19 cellular contexts compared by ENCODE assay signal in genomic region chr17:3909257-3909656, GRCh38. TPM values are rescaled to one million over a fixed set of nuclear protein-coding genes. Genes with fewer than 3 reads are reported as not detected.
DNase-seq lines count a peak whose midpoint lies in the region; ATAC-seq and TF ChIP-seq lines count a peak whose summit lies in the region.
"Had no signal": no experiment of that assay in that cellular context is flagged by ENCODE, and none has a peak within 500 bp of the region (broad histone marks: within the 10 kb centered on the region; RNA-seq: fewer than 3 reads in every experiment).

No MANE protein-coding gene starts in this region.

- no peak for ATAC-seq in CD4-positive, CD25-positive, alpha-beta regulatory T cell (ENCODE audit: low read depth in 2 of 2)
- no peak for ATAC-seq in stimulated activated memory B cell treated with anti-CD40 and anti-IgM and Interleukin-4, amounts not matched to agents 10 μg/mL and 1 μg/mL and 100 μg/mL, for 72 hours
- ATAC-seq in GM21786 (IDR thresholded peaks at IDR 0.05; ENCODE audit: unreplicated experiment), result no peak

- H3K27ac ChIP-seq in BLaER1, result peak overlapping the region; percentile 96
- H3K27ac ChIP-seq in CD4-positive, CD25-positive, alpha-beta regulatory T cell (ENCODE audit: insufficient read depth, low read length, poor library complexity, severe bottlenecking), result no peak overlapping the region
- H3K27ac ChIP-seq: SJCRH30 had no signal

- no peaks in the 10 kb centered on the region for H3K27me3 Mint-ChIP-seq in CD4-positive, CD25-positive, alpha-beta regulatory T cell
- peaks cover 14% of the 10 kb centered on the region for H3K27me3 Mint-ChIP-seq in glutamatergic neuron (ENCODE audit: unreplicated experiment)
- no peaks in the 10 kb centered on the region for H3K27me3 Mint-ChIP-seq in stimulated activated memory B cell treated with anti-CD40 and anti-IgM and Interleukin-4, amounts not matched to agents 10 μg/mL and 1 μg/mL and 100 μg/mL, for 72 hours

- H3K4me1 ChIP-seq in BLaER1, result peaks cover 96% of the 10 kb centered on the region
- H3K4me1 ChIP-seq in CD4-positive, CD25-positive, alpha-beta regulatory T cell (ENCODE audit: control insufficient read depth, insufficient read depth, low read length, poor library complexity, severe bottlenecking), result peaks cover 12% of the 10 kb centered on the region
- H3K4me1 ChIP-seq: SJCRH30 had no signal

- peaks cover 0 to 25% (median 15%) of the 10 kb centered on the region in 4 donors for H3K4me1 Mint-ChIP-seq in CD4-positive, CD25-positive, alpha-beta regulatory T cell
- H3K4me1 Mint-ChIP-seq in glutamatergic neuron (ENCODE audit: low read depth, unreplicated experiment), result peaks cover 17% of the 10 kb centered on the region
- peaks cover 65% of the 10 kb centered on the region for H3K4me1 Mint-ChIP-seq in stimulated activated memory B cell treated with anti-CD40 and anti-IgM and Interleukin-4, amounts not matched to agents 10 μg/mL and 1 μg/mL and 100 μg/mL, for 72 hours

- H3K4me2 ChIP-seq in BLaER1, result peak overlapping the region; percentile 95

- H3K36me3 Mint-ChIP-seq in CD4-positive, CD25-positive, alpha-beta regulatory T cell, result no peaks in the 10 kb centered on the region
- no peaks in the 10 kb centered on the region for H3K36me3 Mint-ChIP-seq in glutamatergic neuron (ENCODE audit: unreplicated experiment)
- no peaks in the 10 kb centered on the region for H3K36me3 Mint-ChIP-seq in stimulated activated memory B cell treated with anti-CD40 and anti-IgM and Interleukin-4, amounts not matched to agents 10 μg/mL and 1 μg/mL and 100 μg/mL, for 72 hours

- no peak overlapping the region; the same call in 1 of the 2 replicates for H3K9ac ChIP-seq in BLaER1

- peak overlapping the region in 2 of 3 donors; percentile 36 to 88 for H3K27ac Mint-ChIP-seq in CD4-positive, CD25-positive, alpha-beta regulatory T cell
- H3K27ac Mint-ChIP-seq in glutamatergic neuron (ENCODE audit: unreplicated experiment), result peak overlapping the region; percentile 52
- H3K27ac Mint-ChIP-seq in stimulated activated memory B cell treated with anti-CD40 and anti-IgM and Interleukin-4, amounts not matched to agents 10 μg/mL and 1 μg/mL and 100 μg/mL, for 72 hours, result peak overlapping the region; percentile 91

- no peak overlapping the region for H3K4me3 ChIP-seq in BLaER1
- no peak overlapping the region for H3K4me3 ChIP-seq in CD4-positive, CD25-positive, alpha-beta regulatory T cell (ENCODE audit: low read depth, low read length)
- H3K4me3 ChIP-seq: SJCRH30 had no signal

- no peaks in the 10 kb centered on the region for H3K9me3 ChIP-seq in BLaER1
- H3K9me3 ChIP-seq in CD4-positive, CD25-positive, alpha-beta regulatory T cell (ENCODE audit: control insufficient read depth in 2 of 2, low read length in 2 of 2), result no peaks in the 10 kb centered on the region
- H3K9me3 ChIP-seq: SJCRH30 had no signal

- peaks cover 3% of the 10 kb centered on the region; the same call in 1 of the 2 replicates for H4K20me1 ChIP-seq in BLaER1

- peaks cover 4% of the 10 kb centered on the region; the same call in 1 of the 2 replicates for H3K36me3 ChIP-seq in BLaER1
- no peaks in the 10 kb centered on the region for H3K36me3 ChIP-seq in CD4-positive, CD25-positive, alpha-beta regulatory T cell (ENCODE audit: control insufficient read depth, insufficient read depth, low read length)
- H3K36me3 ChIP-seq: SJCRH30 had no signal

- no peak for TF ChIP-seq CTCF in glutamatergic neuron (IDR thresholded peaks at IDR 0.05; ENCODE audit: partially characterized antibody, unreplicated experiment)

- DNase-seq in CD4-positive, CD25-positive, alpha-beta regulatory T cell, result no peak
- no peak for DNase-seq in glutamatergic neuron
- DNase-seq in cerebellum (ENCODE audit: low spot score), result no peak
- DNase-seq in NCI-H1436 (lab: John Stamatoyannopoulos, UW), result no peak
- DNase-seq: ACHN, C1 segment of cervical spinal cord, EL, Kasumi-1, NCI-H1417, NCI-H187, NCI-H2107, NCI-H446 treated with DMSO at 0.1 percent for 48 hours, NCI-H526 treated with DMSO at 0.1 percent for 48 hours, OCI-M1, SJCRH30 had no signal

- H3K27me3 ChIP-seq in BLaER1, result no peaks in the 10 kb centered on the region
- H3K27me3 ChIP-seq in CD4-positive, CD25-positive, alpha-beta regulatory T cell (ENCODE audit: control insufficient read depth, insufficient read depth, low read length), result no peaks in the 10 kb centered on the region
- H3K27me3 ChIP-seq: SJCRH30 had no signal

- no peaks in the 10 kb centered on the region for H3K9me3 Mint-ChIP-seq in CD4-positive, CD25-positive, alpha-beta regulatory T cell
- peaks cover 11% of the 10 kb centered on the region for H3K9me3 Mint-ChIP-seq in glutamatergic neuron (ENCODE audit: unreplicated experiment)
- no peaks in the 10 kb centered on the region for H3K9me3 Mint-ChIP-seq in stimulated activated memory B cell treated with anti-CD40 and anti-IgM and Interleukin-4, amounts not matched to agents 10 μg/mL and 1 μg/mL and 100 μg/mL, for 72 hours

- no peak overlapping the region for H3K4me3 Mint-ChIP-seq in CD4-positive, CD25-positive, alpha-beta regulatory T cell
- H3K4me3 Mint-ChIP-seq in glutamatergic neuron (ENCODE audit: unreplicated experiment), result no peak overlapping the region
- no peak overlapping the region for H3K4me3 Mint-ChIP-seq in stimulated activated memory B cell treated with anti-CD40 and anti-IgM and Interleukin-4, amounts not matched to agents 10 μg/mL and 1 μg/mL and 100 μg/mL, for 72 hours

RNA-seq across cellular contexts. Expression of gene P2RX1, which starts 7.0 kb away (rescaled TPM):
- 2.3 TPM for total RNA-seq in CD4-positive, CD25-positive, alpha-beta regulatory T cell
- polyA plus RNA-seq in CD4-positive, CD25-positive, alpha-beta regulatory T cell, result not detected
- total RNA-seq in glutamatergic neuron (ENCODE audit: unreplicated experiment), result 2.1 TPM
- 0.27 TPM for total RNA-seq in cerebellum
- total RNA-seq: MCF 10A had no signal

RNA-seq across cellular contexts. Expression of gene CAMKK1, which starts 16.4 kb away (rescaled TPM):
- total RNA-seq in CD4-positive, CD25-positive, alpha-beta regulatory T cell, result 3.2 TPM
- under 1 TPM; 0.09 to 0.96 (median 0.72) TPM for polyA plus RNA-seq in CD4-positive, CD25-positive, alpha-beta regulatory T cell
- total RNA-seq in glutamatergic neuron (ENCODE audit: unreplicated experiment) (41.3 TPM), cerebellum (11.8 TPM)

RNA-seq across cellular contexts. Expression of gene ATP2A3, which starts 55.0 kb away (rescaled TPM):
- total RNA-seq in CD4-positive, CD25-positive, alpha-beta regulatory T cell, result 306 TPM
- 10 to 100 TPM; 33.5 to 49.2 (median 41.2) TPM for polyA plus RNA-seq in CD4-positive, CD25-positive, alpha-beta regulatory T cell
- 97.8 TPM for total RNA-seq in glutamatergic neuron (ENCODE audit: unreplicated experiment)
- 2.0 TPM for total RNA-seq in cerebellum
- total RNA-seq: MCF 10A had no signal

Comparison
In these comparisons a context has a peak if more than half of its experiments do, and no peak if none do; other contexts are left out.
1. RNA of gene ATP2A3, which starts 55.0 kb away (total RNA-seq): 306 TPM in CD4-positive, CD25-positive, alpha-beta regulatory T cell (single experiment) and 97.8 TPM in glutamatergic neuron (single experiment); 2.0 TPM in cerebellum (single experiment); every median in the first group is over 10 times any median in the second.
2. Peak in every context shown above with its lines, with median percentiles within 50 percentile points of each other: H3K27ac Mint-ChIP-seq.